ENCODE assay signal across 25 cellular contexts in the genomic region with DNA sequence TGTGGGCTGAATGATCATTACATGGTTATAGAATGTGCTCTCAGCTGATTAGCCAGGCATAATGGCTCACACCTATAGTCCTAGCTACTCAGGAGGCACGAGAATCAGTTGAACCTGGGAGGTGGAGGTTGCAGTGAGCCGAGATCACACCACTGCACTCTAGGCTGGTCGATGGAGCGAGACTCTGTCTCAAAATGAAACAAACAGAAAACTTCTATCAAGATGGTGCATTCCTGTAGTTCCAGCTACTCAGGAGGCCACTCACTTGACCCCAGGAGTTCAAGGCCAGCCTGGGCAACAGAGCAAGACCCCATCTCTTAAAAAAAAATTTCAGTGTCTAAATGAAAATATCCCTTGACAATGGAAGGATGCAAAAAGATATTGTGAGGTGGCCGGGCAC. TPM values are rescaled to one million over a fixed set of nuclear protein-coding genes. Genes with fewer than 3 reads are reported as not detected.
DNase-seq lines count a peak whose midpoint lies in the region; ATAC-seq, FAIRE-seq and TF ChIP-seq lines count a peak whose summit lies in the region.
"Had no signal": no experiment of that assay in that cellular context is flagged by ENCODE, and none has a peak within 500 bp of the region (broad histone marks: within the 10 kb centered on the region; RNA-seq: fewer than 3 reads in every experiment).

No MANE protein-coding gene starts in this region.

- peaks cover 41% of the 10 kb centered on the region for H3K79me2 ChIP-seq in K562 (ENCODE audit: control insufficient read depth, insufficient read depth, low read length)

- no peak for FAIRE-seq in K562 (lab: Jason Lieb, UNC)
- FAIRE-seq: GM19239, RCC 7860 had no signal

- H3K4me1 Mint-ChIP-seq in osteocyte (ENCODE audit: unreplicated experiment) = no peaks in the 10 kb centered on the region
- H3K4me1 Mint-ChIP-seq: H9 had no signal

- CTCF ChIA-PET in K562 (lab: Yijun Ruan, JAX; ENCODE audit: low intra/inter-chr PET ratio) = no interaction called here

- H3K9ac ChIP-seq in K562 (ENCODE audit: insufficient read depth in 1 of 2, low read depth in 2 of 2, low read length in 2 of 2) = no peak overlapping the region
- H3K9ac ChIP-seq: BLaER1, GM23248, KMS-11 had no signal

- no peaks in the 10 kb centered on the region for H3K27me3 Mint-ChIP-seq in osteocyte (ENCODE audit: unreplicated experiment)
- H3K27me3 Mint-ChIP-seq: CD4-positive, alpha-beta T cell had no signal

- H3K27me3 ChIP-seq in K562 (ENCODE audit: control insufficient read depth in 2 of 2, insufficient read depth in 2 of 2, low read length in 2 of 2) (no peaks in the 10 kb centered on the region), lower lobe of right lung (ENCODE audit: low read depth) (no peaks in the 10 kb centered on the region), SJCRH30 (no peaks in the 10 kb centered on the region)
- H3K27me3 ChIP-seq: BLaER1, SJSA1 had no signal

- no peak for TF ChIP-seq EP300 in K562 (IDR thresholded peaks at IDR 0.05; ENCODE audit: low read length)

- no peaks in the 10 kb centered on the region; a peak in 1 of 5 replicates for H3K4me1 ChIP-seq in K562 (replicated peaks in 1 of 2; ENCODE audit: control insufficient read depth in 2 of 2, insufficient read depth in 2 of 2, low read length in 2 of 2)
- no peaks in the 10 kb centered on the region for H3K4me1 ChIP-seq in lower lobe of right lung
- H3K4me1 ChIP-seq in SJCRH30 = no peaks in the 10 kb centered on the region
- H3K4me1 ChIP-seq: BLaER1, Caco-2, SJSA1 had no signal

- H3K9me3 ChIP-seq in K562 (replicated peaks; ENCODE audit: control insufficient read depth, insufficient read depth, low read depth, low read length) (no peaks in the 10 kb centered on the region), lower lobe of right lung (no peaks in the 10 kb centered on the region), SJCRH30 (replicated peaks) (no peaks in the 10 kb centered on the region)
- H3K9me3 ChIP-seq: BLaER1, Caco-2, SJSA1 had no signal

- TF ChIP-seq POLR2A in GM18505 (IDR thresholded peaks at IDR 0.05; ENCODE audit: borderline replicate concordance, extremely low read depth, insufficient read depth, insufficient read length) (no peak), K562 (conservative IDR thresholded peaks at IDR 0.05) (no peak)

- H3K27ac Mint-ChIP-seq in osteocyte (ENCODE audit: unreplicated experiment) = no peak overlapping the region
- H3K27ac Mint-ChIP-seq: CD4-positive, alpha-beta T cell; H9 had no signal

- DNase-seq in Caki2 (ENCODE audit: low read depth) (peak; percentile 67), K562 (ENCODE audit: extremely low read depth in 1 of 4, low spot score in 3 of 4) (no peak), osteocyte (ENCODE audit: extremely low spot score, unreplicated experiment) (peak; percentile 23), lower lobe of right lung (no peak), SJCRH30 (no peak), NCI-H748 treated with DMSO at 0.1 percent for 48 hours (lab: John Stamatoyannopoulos, UW) (no peak)
- DNase-seq: Caco-2; CD4-positive, alpha-beta T cell; DND-41; GM23248; H9; NCI-H1092 treated with DMSO at 0.1 percent for 48 hours; NCI-H146; NCI-H2029 treated with DMSO at 0.1 percent for 48 hours; NCI-H2171; NCI-H524 treated with DMSO at 0.1 percent for 48 hours; OCI-M1 had no signal

- H3K27ac ChIP-seq in K562 (ENCODE audit: extremely low read depth, low read depth, low read length) (no peak overlapping the region), lower lobe of right lung (no peak overlapping the region), SJCRH30 (no peak overlapping the region)
- H3K27ac ChIP-seq: BLaER1, GM23248, KMS-11, SJSA1 had no signal

- H3K4me3 Mint-ChIP-seq in osteocyte (ENCODE audit: unreplicated experiment) = no peak overlapping the region
- H3K4me3 Mint-ChIP-seq: CD4-positive, alpha-beta T cell; H9 had no signal

- BruUV-seq in K562 (replicated peaks; lab: Mats Ljungman, UMichigan) = no TSS peak

- no peak overlapping the region for H3K4me2 ChIP-seq in K562 (ENCODE audit: insufficient read depth, low read length)
- H3K4me2 ChIP-seq: BLaER1, KMS-11 had no signal

- ATAC-seq in GM18505 (IDR thresholded peaks at IDR 0.05; ENCODE audit: unreplicated experiment) = peak; percentile 48
- ATAC-seq in K562 = no peak
- no peak for ATAC-seq in lower lobe of right lung
- ATAC-seq in GM21825 (IDR thresholded peaks at IDR 0.05; ENCODE audit: unreplicated experiment) = no peak

- TF ChIP-seq CTCF in K562 (IDR thresholded peaks at IDR 0.05 in 2 of 3, conservative IDR thresholded peaks at IDR 0.05 in 1 of 3; ENCODE audit: insufficient read depth in 2 of 3, low read depth in 1 of 3, low read length in 3 of 3) (no peak), osteocyte (IDR thresholded peaks at IDR 0.05) (no peak), lower lobe of right lung (IDR thresholded peaks at IDR 0.05) (no peak)

- H3K36me3 ChIP-seq in K562 (ENCODE audit: control insufficient read depth, insufficient read depth, low read length) (peaks cover 90% of the 10 kb centered on the region), lower lobe of right lung (peaks cover 99% of the 10 kb centered on the region), SJCRH30 (peaks cover 88% of the 10 kb centered on the region)

- H3K9me1 ChIP-seq in K562 (ENCODE audit: control insufficient read depth, insufficient read depth, low read length) = no peaks in the 10 kb centered on the region

- in situ Hi-C loops in Caki2 (cut with HindIII; ENCODE audit: low pct_unique_long_range_greater_than_20kb, low sequenced_read_pairs) = no loop called here
- in situ Hi-C loops in K562 (cut with MboI) = no loop called here

- no peak overlapping the region for H2AFZ ChIP-seq in K562 (ENCODE audit: low read depth, low read length)
- H2AFZ ChIP-seq: GM23248 had no signal

- intact Hi-C loops in K562 (cut with micrococcal nuclease) (no loop called here), lower lobe of right lung (cut with DNase I) (no loop called here)

- no peaks in the 10 kb centered on the region for H3K9me3 Mint-ChIP-seq in osteocyte (ENCODE audit: unreplicated experiment)
- H3K9me3 Mint-ChIP-seq: CD4-positive, alpha-beta T cell; H9 had no signal

- POLR2A ChIA-PET in K562 (lab: Yijun Ruan, JAX) = interaction anchor here (0.6 to 6.2 kb wide), 6 partner anchors 8 to 70 kb away, joined by 3 to 45 read pairs (median 6); a partner anchor contains a TSS

- H3K36me3 Mint-ChIP-seq in osteocyte (ENCODE audit: unreplicated experiment) = peaks cover 33% of the 10 kb centered on the region

- H4K20me1 ChIP-seq in K562 (replicated peaks; ENCODE audit: control insufficient read depth, insufficient read depth, low read length) = no peaks in the 10 kb centered on the region; the same call in 1 of the 2 replicates

- WGBS in K562 (ENCODE audit: insufficient coverage, low coverage, missing lambda C conversion rate) = 95% methylated on average over 5 of the region's 5 CpGs

- TF ChIP-seq RAD21 in K562 (CRISPR knock-in tag; conservative IDR thresholded peaks at IDR 0.05 in 1 of 2, IDR thresholded peaks at IDR 0.05 in 1 of 2) = no peak

- H3K4me3 ChIP-seq in K562 (no peak overlapping the region), lower lobe of right lung (no peak overlapping the region), SJCRH30 (no peak overlapping the region)
- H3K4me3 ChIP-seq: BLaER1, GM23248, SJSA1 had no signal

RNA-seq across cellular contexts. Expression of a gene that starts 10.9 kb away (rescaled TPM):
- 48.8 and 56.4 TPM in 2 replicates for total RNA-seq in Caki2 (2014; rRNA removed; shearing (Covaris generic); ENCODE audit: low replicate concordance)
- total RNA-seq in K562 (2011; cell fraction: chromatin; rRNA removed; ENCODE audit: low replicate concordance) = 89.8 and 171 TPM in 2 replicates
- total RNA-seq in K562 (2011; cell fraction: nucleolus; rRNA removed) = 62.5 and 62.7 TPM in 2 replicates
- 108 and 147 TPM in 2 replicates for total RNA-seq in K562 (2011; cell fraction: nucleoplasm; rRNA removed)
- 116 and 131 TPM in 2 replicates for total RNA-seq in K562 (2014; rRNA removed)
- total RNA-seq in K562 (2014; rRNA removed; fragmentation: Illumina TruSeq; extraction: Trizol) = 226 and 256 TPM in 2 replicates
- 158 and 173 TPM in 2 replicates for total RNA-seq in K562 (2015; rRNA removed; fragmentation: Illumina TruSeq; extraction: Trizol)
- 179 and 180 TPM in 2 replicates for total RNA-seq in K562 (2021)
- polyA plus RNA-seq in K562 (2011; rRNA removed) = 197 and 262 TPM in 2 replicates
- 61.6 and 97.5 TPM in 2 replicates for polyA plus RNA-seq in K562 (2011; cell fraction: cytosol; rRNA removed)
- 58.4 and 74.7 TPM in 2 replicates for polyA plus RNA-seq in K562 (2011; cell fraction: nucleus; rRNA removed)
- 85.8 and 148 TPM in 2 replicates for polyA plus RNA-seq in K562 (2012)
- polyA plus RNA-seq in K562 (2014; fragmentation: Illumina TruSeq; extraction: Trizol) = 146 and 154 TPM in 2 replicates
- 100 to 1,000 TPM; 676 to 744 TPM for polyA plus RNA-seq in K562 (2014; fragmentation: Nextera tagmentation; extraction: Ambion mirVana)
- 155 and 178 TPM in 2 replicates for polyA plus RNA-seq in K562 (2014; rRNA removed)
- polyA minus RNA-seq in K562 (2011; rRNA and poly(A)+ RNA removed) = 94.8 and 116 TPM in 2 replicates
- 31.9 and 42.0 TPM in 2 replicates for polyA minus RNA-seq in K562 (2011; cell fraction: cytosol; rRNA and poly(A)+ RNA removed)
- polyA minus RNA-seq in K562 (2011; cell fraction: nucleus; rRNA and poly(A)+ RNA removed) = 29.8 and 43.9 TPM in 2 replicates
- 48.0 and 50.8 TPM in 2 replicates for total RNA-seq in osteocyte
- total RNA-seq in lower lobe of right lung = 28.5 TPM
- total RNA-seq in SJCRH30 (2014; rRNA removed; shearing (Covaris generic)) = 86.8 and 89.5 TPM in 2 replicates

RNA-seq across cellular contexts. Expression of a gene that starts 16.3 kb away (rescaled TPM):
- total RNA-seq in Caki2 (2014; rRNA removed; shearing (Covaris generic); ENCODE audit: low replicate concordance) = 139 and 146 TPM in 2 replicates
- 80.9 and 81.4 TPM in 2 replicates for total RNA-seq in K562 (2011; cell fraction: chromatin; rRNA removed; ENCODE audit: low replicate concordance)
- total RNA-seq in K562 (2011; cell fraction: nucleolus; rRNA removed) = 51.8 and 56.9 TPM in 2 replicates
- 46.3 and 49.2 TPM in 2 replicates for total RNA-seq in K562 (2011; cell fraction: nucleoplasm; rRNA removed)
- 64.4 and 76.9 TPM in 2 replicates for total RNA-seq in K562 (2014; rRNA removed)
- 51.4 and 56.3 TPM in 2 replicates for total RNA-seq in K562 (2014; rRNA removed; fragmentation: Illumina TruSeq; extraction: Trizol)
- 61.6 and 63.4 TPM in 2 replicates for total RNA-seq in K562 (2015; rRNA removed; fragmentation: Illumina TruSeq; extraction: Trizol)
- total RNA-seq in K562 (2021) = 85.1 and 85.9 TPM in 2 replicates
- 47.7 and 102 TPM in 2 replicates for polyA plus RNA-seq in K562 (2011; rRNA removed)
- 51.2 and 51.7 TPM in 2 replicates for polyA plus RNA-seq in K562 (2011; cell fraction: cytosol; rRNA removed)
- polyA plus RNA-seq in K562 (2011; cell fraction: nucleus; rRNA removed) = 83.3 and 107 TPM in 2 replicates
- 97.9 and 111 TPM in 2 replicates for polyA plus RNA-seq in K562 (2012)
- 119 and 131 TPM in 2 replicates for polyA plus RNA-seq in K562 (2014; fragmentation: Illumina TruSeq; extraction: Trizol)
- 10 to 100 TPM; 27.5 to 35.1 TPM for polyA plus RNA-seq in K562 (2014; fragmentation: Nextera tagmentation; extraction: Ambion mirVana)
- polyA plus RNA-seq in K562 (2014; rRNA removed) = 63.5 and 70.8 TPM in 2 replicates
- 40.3 and 59.5 TPM in 2 replicates for polyA minus RNA-seq in K562 (2011; rRNA and poly(A)+ RNA removed)
- 46.6 and 57.6 TPM in 2 replicates for polyA minus RNA-seq in K562 (2011; cell fraction: cytosol; rRNA and poly(A)+ RNA removed)
- 16.6 and 28.9 TPM in 2 replicates for polyA minus RNA-seq in K562 (2011; cell fraction: nucleus; rRNA and poly(A)+ RNA removed)
- 51.4 and 53.9 TPM in 2 replicates for total RNA-seq in osteocyte
- 73.8 TPM for total RNA-seq in lower lobe of right lung
- total RNA-seq in SJCRH30 (2014; rRNA removed; shearing (Covaris generic)) = 45.4 and 48.4 TPM in 2 replicates

RNA-seq across cellular contexts. Expression of a gene that starts 19.8 kb away (rescaled TPM):
- total RNA-seq in Caki2 (2014; rRNA removed; shearing (Covaris generic); ENCODE audit: low replicate concordance) = not detected in 2 replicates
- total RNA-seq in K562 (2011; cell fraction: chromatin; rRNA removed; ENCODE audit: low replicate concordance) = 0.65 and 1.6 TPM in 2 replicates
- 1.4 and 1.7 TPM in 2 replicates for total RNA-seq in K562 (2011; cell fraction: nucleolus; rRNA removed)
- total RNA-seq in K562 (2011; cell fraction: nucleoplasm; rRNA removed) = 0.92 and 1.5 TPM in 2 replicates
- total RNA-seq in K562 (2014; rRNA removed) = 0.54 and 0.69 TPM in 2 replicates
- total RNA-seq in K562 (2014; rRNA removed; fragmentation: Illumina TruSeq; extraction: Trizol) = 0.16 and 0.22 TPM in 2 replicates
- 0.15 and 0.22 TPM in 2 replicates for total RNA-seq in K562 (2015; rRNA removed; fragmentation: Illumina TruSeq; extraction: Trizol)
- total RNA-seq in K562 (2021) = 0.42 and 0.54 TPM in 2 replicates
- 0.28 and 0.43 TPM in 2 replicates for polyA plus RNA-seq in K562 (2011; rRNA removed)
- polyA plus RNA-seq in K562 (2011; cell fraction: cytosol; rRNA removed) = 0.24 and 0.48 TPM in 2 replicates
- polyA plus RNA-seq in K562 (2011; cell fraction: nucleus; rRNA removed) = 0.65 and 1.5 TPM in 2 replicates
- 0.33 and 0.69 TPM in 2 replicates for polyA plus RNA-seq in K562 (2012)
- polyA plus RNA-seq in K562 (2014; fragmentation: Illumina TruSeq; extraction: Trizol) = 0.40 and 0.45 TPM in 2 replicates
- under 1 TPM in 1 of 2 experiments, not detected in 1; 0.03 TPM for polyA plus RNA-seq in K562 (2014; fragmentation: Nextera tagmentation; extraction: Ambion mirVana)
- 0.33 and 0.39 TPM in 2 replicates for polyA plus RNA-seq in K562 (2014; rRNA removed)
- 0.27 and 0.60 TPM in 2 replicates for polyA minus RNA-seq in K562 (2011; rRNA and poly(A)+ RNA removed)
- 0.38 TPM in 1 of 2 replicates, not detected in the other for polyA minus RNA-seq in K562 (2011; cell fraction: cytosol; rRNA and poly(A)+ RNA removed)
- 0.56 and 0.81 TPM in 2 replicates for polyA minus RNA-seq in K562 (2011; cell fraction: nucleus; rRNA and poly(A)+ RNA removed)
- 15.1 and 15.9 TPM in 2 replicates for total RNA-seq in osteocyte
- total RNA-seq in lower lobe of right lung = 24.2 TPM
- total RNA-seq in SJCRH30 (2014; rRNA removed; shearing (Covaris generic)) = not detected in 2 replicates
- total RNA-seq: CD4-positive, alpha-beta T cell; HT1080 had no signal

RNA-seq across cellular contexts. Expression of a gene that starts 44.2 kb away (rescaled TPM):
- 251 and 255 TPM in 2 replicates for total RNA-seq in Caki2 (2014; rRNA removed; shearing (Covaris generic); ENCODE audit: low replicate concordance)
- 1.2 and 3.1 TPM in 2 replicates for total RNA-seq in K562 (2011; cell fraction: chromatin; rRNA removed; ENCODE audit: low replicate concordance)
- 1.8 and 2.3 TPM in 2 replicates for total RNA-seq in K562 (2011; cell fraction: nucleolus; rRNA removed)
- 0.73 and 1.3 TPM in 2 replicates for total RNA-seq in K562 (2011; cell fraction: nucleoplasm; rRNA removed)
- total RNA-seq in K562 (2014; rRNA removed) (0.16 TPM in 1 of 2 replicates, not detected in the other), K562 (2014; rRNA removed; fragmentation: Illumina TruSeq; extraction: Trizol) (0.07 TPM in 1 of 2 replicates, not detected in the other), K562 (2015; rRNA removed; fragmentation: Illumina TruSeq; extraction: Trizol) (0.07 and 0.15 TPM in 2 replicates), K562 (2021) (0.63 and 1.2 TPM in 2 replicates), osteocyte (0.26 and 0.56 TPM in 2 replicates), lower lobe of right lung (74.1 TPM)
- polyA plus RNA-seq in K562 (2011; rRNA removed) (0.47 and 0.87 TPM in 2 replicates), K562 (2014; fragmentation: Illumina TruSeq; extraction: Trizol) (0.15 TPM in 1 of 2 replicates, not detected in the other), K562 (2014; fragmentation: Nextera tagmentation; extraction: Ambion mirVana) (not detected), K562 (2014; rRNA removed) (0.03 TPM in 1 of 2 replicates, not detected in the other)
- 0.94 and 1.2 TPM in 2 replicates for polyA plus RNA-seq in K562 (2011; cell fraction: cytosol; rRNA removed)
- 1.6 and 2.7 TPM in 2 replicates for polyA plus RNA-seq in K562 (2011; cell fraction: nucleus; rRNA removed)
- polyA plus RNA-seq in K562 (2012) = 0.35 and 1.9 TPM in 2 replicates
- 0.21 and 0.54 TPM in 2 replicates for polyA minus RNA-seq in K562 (2011; rRNA and poly(A)+ RNA removed)
- polyA minus RNA-seq in K562 (2011; cell fraction: cytosol; rRNA and poly(A)+ RNA removed) = 0.67 TPM in 1 of 2 replicates, not detected in the other
- 0.94 and 1.00 TPM in 2 replicates for polyA minus RNA-seq in K562 (2011; cell fraction: nucleus; rRNA and poly(A)+ RNA removed)
- 0.51 and 0.59 TPM in 2 replicates for total RNA-seq in SJCRH30 (2014; rRNA removed; shearing (Covaris generic))
- total RNA-seq: GM23248, HT1080 had no signal
- polyA plus RNA-seq: GM23248 had no signal

Comparison
In these comparisons a context has a peak if more than half of its experiments do, and no peak if none do; other contexts are left out.
1. DNase-seq: peak in Caki2 (single experiment) and osteocyte (single experiment); none in K562 (0 of 4), lower lobe of right lung (single experiment), SJCRH30 (0 of 2) and NCI-H748 treated with DMSO at 0.1 percent for 48 hours (single experiment).